In genomic region chr9:97237311-97237786, GRCh38 we compare ENCODE assay signal across 8 cellular contexts.
DNase-seq lines count a peak whose midpoint lies in the region; ATAC-seq and TF ChIP-seq lines count a peak whose summit lies in the region.

No MANE protein-coding gene starts in this region.

- in situ Hi-C loops in astrocyte of the spinal cord (cut with HindIII; ENCODE audit: low sequenced_read_pairs): no loop called here

- H3K27me3 ChIP-seq in HUES64 (ENCODE audit: insufficient read depth, low read length): no peaks in the 10 kb centered on the region

- 0 out of 2 replicates have a peak, but pooled peaks cover 3% of the 10 kb centered on the region for H3K36me3 ChIP-seq in HUES64 (ENCODE audit: insufficient read depth, low read length)

- peaks cover 2% of the 10 kb centered on the region for H3K36me3 Mint-ChIP-seq in memory B cell

- CTCF ChIA-PET in AG04449 (lab: Yijun Ruan, JAX): interaction anchor here (1.0 to 1.2 kb wide), 2 partner anchors 11 to 381 kb away, joined by 3 read pairs; no protein-coding TSS in a partner anchor

- H3K4me1 ChIP-seq in HUES64 (ENCODE audit: insufficient read depth, low read length): peaks cover 8% of the 10 kb centered on the region; the same call in 1 of the 2 replicates

- DNase-seq in AG04449 (ENCODE audit: low read depth, low spot score) (no peak), astrocyte of the spinal cord (ENCODE audit: low read depth, low spot score) (no peak), memory B cell (ENCODE audit: low spot score in 2 of 2) (no peak)

- H3K27ac Mint-ChIP-seq in memory B cell: no peak overlapping the region

- TF ChIP-seq CTCF in AG04449 (IDR thresholded peaks at IDR 0.05; ENCODE audit: insufficient read depth, low read length, missing control alignments) (no peak), astrocyte of the spinal cord (IDR thresholded peaks at IDR 0.05; ENCODE audit: low read depth, low read length) (no peak)

- no peaks in the 10 kb centered on the region for H3K9me3 ChIP-seq in HUES64 (ENCODE audit: insufficient read depth, low read depth, low read length)

- WGBS in HUES64: 55% methylated on average over 21 of the region's 23 CpGs

- peak overlapping the region; percentile 68 for H3K4me3 ChIP-seq in AG04449 (ENCODE audit: low read depth, low read length)
- peak overlapping the region; percentile 84 for H3K4me3 ChIP-seq in HUES64 (ENCODE audit: low read length)
- H3K4me3 ChIP-seq in astrocyte of the spinal cord (ENCODE audit: low read depth, low read length): peak overlapping the region; percentile 66

- POLR2A ChIA-PET in AG04449 (lab: Yijun Ruan, JAX): interaction anchor here (1.3 to 1.5 kb wide), 2 partner anchors 10 to 16 kb away, joined by 4 to 6 read pairs; no protein-coding TSS in a partner anchor

- H3K9ac ChIP-seq in HUES64 (ENCODE audit: low read depth, low read length): peak overlapping the region; percentile 90

- no peaks in the 10 kb centered on the region for H3K9me3 Mint-ChIP-seq in memory B cell

- ATAC-seq in memory B cell (ENCODE audit: low read depth): no peak
- no peak for ATAC-seq in HG02981 (IDR thresholded peaks at IDR 0.05; ENCODE audit: unreplicated experiment)
- ATAC-seq in GM18909 (IDR thresholded peaks at IDR 0.05; ENCODE audit: poor library complexity, unreplicated experiment): no peak
- no peak for ATAC-seq in GM21723 (IDR thresholded peaks at IDR 0.05; ENCODE audit: unreplicated experiment)
- ATAC-seq in HG02885 (IDR thresholded peaks at IDR 0.05; ENCODE audit: poor library complexity, unreplicated experiment): no peak

- peak overlapping the region; percentile 97 for H3K4me3 Mint-ChIP-seq in memory B cell

- peak overlapping the region; percentile 68 for H3K27ac ChIP-seq in HUES64 (ENCODE audit: low read depth, low read length)

- peaks cover 12% of the 10 kb centered on the region for H3K4me1 Mint-ChIP-seq in memory B cell

- no peaks in the 10 kb centered on the region for H3K27me3 Mint-ChIP-seq in memory B cell
